In the genomic region with DNA sequence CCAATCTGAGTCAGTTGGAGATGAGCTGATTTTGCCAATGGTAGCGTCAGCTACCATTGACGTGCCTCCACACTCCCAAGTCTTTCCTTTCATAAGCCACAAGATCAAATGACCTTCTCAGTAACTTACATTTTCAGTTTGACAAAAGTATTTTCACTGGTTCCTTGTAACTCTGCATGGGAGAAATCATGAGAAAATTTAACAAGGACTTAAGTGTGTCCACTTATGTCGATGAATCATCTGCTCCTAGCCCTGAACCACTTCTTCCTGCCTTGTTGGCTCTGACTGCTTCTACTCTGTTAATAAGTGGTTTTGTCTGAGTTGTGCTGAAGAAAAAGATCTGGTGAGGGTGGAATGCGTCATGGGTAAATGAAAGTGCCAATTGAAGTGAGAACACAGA, we compare ENCODE assay signal across 8 cellular contexts.
DNase-seq lines count a peak whose midpoint lies in the region; ATAC-seq, FAIRE-seq and TF ChIP-seq lines count a peak whose summit lies in the region.

No MANE protein-coding gene starts in this region.

- H4K20me1 ChIP-seq in SK-N-SH (ENCODE audit: insufficient read depth) (no peaks in the 10 kb centered on the region), HepG2 (ENCODE audit: insufficient read depth, low read length) (no peaks in the 10 kb centered on the region)

- H3K27ac ChIP-seq in SK-N-SH (ENCODE audit: low read depth in 2 of 2, low read length in 1 of 2) (peak overlapping the region in 1 of 2 experiments; percentile 93; a peak in 3 of 4 replicates), lower lobe of right lung (peak overlapping the region; percentile 20), HepG2 (ENCODE audit: extremely low read length, insufficient read depth, low read length) (no peak overlapping the region)

- FAIRE-seq in H54 (lab: Jason Lieb, UNC) (peak; percentile 97), HepG2 (lab: Jason Lieb, UNC) (no peak)

- no peaks in the 10 kb centered on the region for H3K9me2 ChIP-seq in SK-N-SH

- H3K9me3 ChIP-seq in SK-N-SH (no peaks in the 10 kb centered on the region), lower lobe of right lung (no peaks in the 10 kb centered on the region), HepG2 (ENCODE audit: low read length) (no peaks in the 10 kb centered on the region)

- 52% methylated on average over 4 of the region's 4 CpGs for WGBS in SK-N-SH (ENCODE audit: low lambda C conversion rate)
- 34% methylated on average over 4 of the region's 4 CpGs for WGBS in HepG2 (ENCODE audit: low lambda C conversion rate)

- H3K36me3 ChIP-seq in SK-N-SH (replicated peaks in 1 of 2; ENCODE audit: control insufficient read depth in 1 of 2, insufficient read depth in 2 of 2, low read length in 1 of 2) (no peaks in the 10 kb centered on the region), lower lobe of right lung (no peaks in the 10 kb centered on the region), HepG2 (replicated peaks in 1 of 2; ENCODE audit: control insufficient read depth in 1 of 2, insufficient read depth in 2 of 2, low read length in 2 of 2) (no peaks in the 10 kb centered on the region)

- H3K27me3 ChIP-seq in SK-N-SH (ENCODE audit: insufficient read depth) (no peaks in the 10 kb centered on the region), lower lobe of right lung (ENCODE audit: low read depth) (no peaks in the 10 kb centered on the region), HepG2 (ENCODE audit: control insufficient read depth in 1 of 2, insufficient read depth in 2 of 2, low read length in 2 of 2) (no peaks in the 10 kb centered on the region; a peak in 1 of 5 replicates)

- peak overlapping the region; percentile 28 for H3K4me2 ChIP-seq in SK-N-SH
- no peak overlapping the region for H3K4me2 ChIP-seq in HepG2 (ENCODE audit: low read depth, low read length)

- H3K4me3 ChIP-seq in GM12865 (ENCODE audit: low read depth, low read length), result no peak overlapping the region
- no peak overlapping the region for H3K4me3 ChIP-seq in SK-N-SH (ENCODE audit: low read depth in 2 of 2, low read length in 1 of 2)
- H3K4me3 ChIP-seq in lower lobe of right lung, result no peak overlapping the region
- no peak overlapping the region for H3K4me3 ChIP-seq in HepG2 (replicated peaks in 1 of 3; ENCODE audit: insufficient read depth in 1 of 3, low read depth in 2 of 3, low read length in 3 of 3)

- in situ Hi-C loops in HepG2 (cut with HindIII; ENCODE audit: extremely low pct_ligation_motif_present, low pct_unique_long_range_greater_than_20kb), result no loop called here

- no peak for TF ChIP-seq CTCF in GM12865 (IDR thresholded peaks at IDR 0.05; ENCODE audit: insufficient read depth, low read depth, low read length, missing control alignments)
- no peak for TF ChIP-seq CTCF in SK-N-SH (IDR thresholded peaks at IDR 0.05)
- TF ChIP-seq CTCF in lower lobe of right lung (IDR thresholded peaks at IDR 0.05), result no peak
- TF ChIP-seq CTCF in HepG2 (CRISPR knock-in tag; IDR thresholded peaks at IDR 0.05), result no peak

- BruUV-seq in HepG2 (replicated peaks; lab: Mats Ljungman, UMichigan), result no TSS peak

- DNase-seq in GM12865 (ENCODE audit: low read depth), result peak; percentile 57
- no peak for DNase-seq in H54 (ENCODE audit: insufficient read length, low spot score)
- no peak for DNase-seq in SK-N-SH
- no peak for DNase-seq in lower lobe of right lung
- no peak for DNase-seq in COLO668 (lab: John Stamatoyannopoulos, UW; ENCODE audit: unreplicated experiment)
- DNase-seq in NCI-H1436 treated with DMSO at 0.1 percent for 48 hours (lab: John Stamatoyannopoulos, UW), result no peak
- no peak for DNase-seq in HepG2 (ENCODE audit: low spot score)

- peak overlapping the region; percentile 37 for H2AFZ ChIP-seq in SK-N-SH (ENCODE audit: low read depth)
- H2AFZ ChIP-seq in HepG2 (ENCODE audit: low read length), result no peak overlapping the region

- POLR2A ChIA-PET in SK-N-SH (lab: Yijun Ruan, JAX) (no interaction called here), HepG2 (lab: Yijun Ruan, JAX) (no interaction called here)

- H3K9ac ChIP-seq in SK-N-SH (peak overlapping the region; percentile 47; the same call in 1 of the 2 replicates), HepG2 (ENCODE audit: insufficient read depth, low read depth, low read length) (no peak overlapping the region)

- TF ChIP-seq RAD21 in SK-N-SH (IDR thresholded peaks at IDR 0.05; ENCODE audit: low read length) (no peak), HepG2 (CRISPR knock-in tag; IDR thresholded peaks at IDR 0.05) (no peak)

- peaks cover 25% of the 10 kb centered on the region for H3F3A ChIP-seq in SK-N-SH (replicated peaks; ENCODE audit: insufficient read depth)

- peak in 1 of 2 experiments; percentile 70; a peak in 1 of 4 replicates for TF ChIP-seq EP300 in SK-N-SH (IDR thresholded peaks at IDR 0.05; ENCODE audit: borderline replicate concordance in 1 of 2, low read depth in 1 of 2, low read length in 1 of 2)
- TF ChIP-seq EP300 in HepG2 (IDR thresholded peaks at IDR 0.05; ENCODE audit: low read depth in 2 of 2, low read length in 2 of 2), result no peak
- TF ChIP-seq EP300 in HepG2 (CRISPR knock-in tag; IDR thresholded peaks at IDR 0.05; ENCODE audit: borderline replicate concordance), result no peak

- intact Hi-C loops in lower lobe of right lung (cut with DNase I), result no loop called here
- intact Hi-C loops in HepG2 (cut with micrococcal nuclease; ENCODE audit: unreplicated experiment), result no loop called here

- peaks cover 0 to 25% of the 10 kb centered on the region in 2 experiments; a peak in 2 of 4 replicates for H3K4me1 ChIP-seq in SK-N-SH (ENCODE audit: control insufficient read depth in 1 of 2, insufficient read depth in 2 of 2, low read depth in 1 of 2, low read length in 1 of 2)
- H3K4me1 ChIP-seq in lower lobe of right lung, result peaks cover 9% of the 10 kb centered on the region
- no peaks in the 10 kb centered on the region for H3K4me1 ChIP-seq in HepG2 (ENCODE audit: insufficient read depth, low read length)

- CTCF ChIA-PET in SK-N-SH (lab: Yijun Ruan, JAX), result interaction anchor here (1.3 to 2.8 kb wide), 2 partner anchors 13 to 274 kb away, joined by 3 to 5 read pairs; no protein-coding TSS in a partner anchor
- CTCF ChIA-PET in HepG2 (lab: Yijun Ruan, JAX; ENCODE audit: low intra/inter-chr PET ratio, low total read pairs), result no interaction called here

- TF ChIP-seq POLR2A in H54 (IDR thresholded peaks at IDR 0.05; ENCODE audit: low read depth, low read length) (no peak), HepG2 (IDR thresholded peaks at IDR 0.05; ENCODE audit: insufficient read depth in 1 of 2, low read depth in 2 of 2, low read length in 2 of 2) (no peak)

- ATAC-seq in lower lobe of right lung, result peak; percentile 93 to 95
- ATAC-seq in HG03280 (IDR thresholded peaks at IDR 0.05; ENCODE audit: unreplicated experiment), result no peak
- ATAC-seq in HepG2, result no peak

- no peaks in the 10 kb centered on the region for H3K79me2 ChIP-seq in SK-N-SH (ENCODE audit: insufficient read depth)
- H3K79me2 ChIP-seq in HepG2 (ENCODE audit: insufficient read depth, low read length), result no peaks in the 10 kb centered on the region

TF ChIP-seq in SK-N-SH, 30 proteins besides CTCF, POLR2A, EP300 and RAD21 (continues in another document):
- TF ChIP-seq TEAD4 (IDR thresholded peaks at IDR 0.05; ENCODE audit: borderline replicate concordance, insufficient read depth), result 0 out of 2 replicates have a peak, but pooled peaks have one; percentile 3

TF ChIP-seq in HepG2, 621 proteins besides CTCF, POLR2A, EP300 and RAD21 (continues in another document):
- TF ChIP-seq JUNB (CRISPR knock-in tag; IDR thresholded peaks at IDR 0.05; ENCODE audit: borderline replicate concordance) (no peak), CBFB (CRISPR knock-in tag; IDR thresholded peaks at IDR 0.05) (no peak), ZNF564 (CRISPR knock-in tag; IDR thresholded peaks at IDR 0.05) (no peak), KLF11 (CRISPR knock-in tag; IDR thresholded peaks at IDR 0.05) (no peak), YY1 (IDR thresholded peaks at IDR 0.05; ENCODE audit: insufficient read depth, insufficient replicate concordance, low read depth, low read length) (no peak), ZNF839 (CRISPR knock-in tag; IDR thresholded peaks at IDR 0.05; ENCODE audit: borderline replicate concordance) (no peak), ZNF749 (CRISPR knock-in tag; IDR thresholded peaks at IDR 0.05; ENCODE audit: borderline replicate concordance) (no peak), ZSCAN29 (CRISPR knock-in tag; conservative IDR thresholded peaks at IDR 0.05) (no peak), ZNF629 (CRISPR knock-in tag; conservative IDR thresholded peaks at IDR 0.05) (no peak), ZNF652 (CRISPR knock-in tag; IDR thresholded peaks at IDR 0.05; ENCODE audit: borderline replicate concordance, low read depth) (no peak)
- TF ChIP-seq, protein P1, sequence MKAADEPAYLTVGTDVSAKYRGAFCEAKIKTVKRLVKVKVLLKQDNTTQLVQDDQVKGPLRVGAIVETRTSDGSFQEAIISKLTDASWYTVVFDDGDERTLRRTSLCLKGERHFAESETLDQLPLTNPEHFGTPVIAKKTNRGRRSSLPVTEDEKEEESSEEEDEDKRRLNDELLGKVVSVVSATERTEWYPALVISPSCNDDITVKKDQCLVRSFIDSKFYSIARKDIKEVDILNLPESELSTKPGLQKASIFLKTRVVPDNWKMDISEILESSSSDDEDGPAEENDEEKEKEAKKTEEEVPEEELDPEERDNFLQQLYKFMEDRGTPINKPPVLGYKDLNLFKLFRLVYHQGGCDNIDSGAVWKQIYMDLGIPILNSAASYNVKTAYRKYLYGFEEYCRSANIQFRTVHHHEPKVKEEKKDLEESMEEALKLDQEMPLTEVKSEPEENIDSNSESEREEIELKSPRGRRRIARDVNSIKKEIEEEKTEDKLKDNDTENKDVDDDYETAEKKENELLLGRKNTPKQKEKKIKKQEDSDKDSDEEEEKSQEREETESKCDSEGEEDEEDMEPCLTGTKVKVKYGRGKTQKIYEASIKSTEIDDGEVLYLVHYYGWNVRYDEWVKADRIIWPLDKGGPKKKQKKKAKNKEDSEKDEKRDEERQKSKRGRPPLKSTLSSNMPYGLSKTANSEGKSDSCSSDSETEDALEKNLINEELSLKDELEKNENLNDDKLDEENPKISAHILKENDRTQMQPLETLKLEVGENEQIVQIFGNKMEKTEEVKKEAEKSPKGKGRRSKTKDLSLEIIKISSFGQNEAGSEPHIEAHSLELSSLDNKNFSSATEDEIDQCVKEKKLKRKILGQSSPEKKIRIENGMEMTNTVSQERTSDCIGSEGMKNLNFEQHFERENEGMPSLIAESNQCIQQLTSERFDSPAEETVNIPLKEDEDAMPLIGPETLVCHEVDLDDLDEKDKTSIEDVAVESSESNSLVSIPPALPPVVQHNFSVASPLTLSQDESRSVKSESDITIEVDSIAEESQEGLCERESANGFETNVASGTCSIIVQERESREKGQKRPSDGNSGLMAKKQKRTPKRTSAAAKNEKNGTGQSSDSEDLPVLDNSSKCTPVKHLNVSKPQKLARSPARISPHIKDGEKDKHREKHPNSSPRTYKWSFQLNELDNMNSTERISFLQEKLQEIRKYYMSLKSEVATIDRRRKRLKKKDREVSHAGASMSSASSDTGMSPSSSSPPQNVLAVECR (CRISPR knock-in tag; IDR thresholded peaks at IDR 0.05; ENCODE audit: borderline replicate concordance), result no peak

Comparison
In these comparisons a context has a peak if more than half of its experiments do, and no peak if none do; other contexts are left out.
1. ATAC-seq: peak in lower lobe of right lung (2 of 2); none in HG03280 (single experiment) and HepG2 (single experiment).